16 cellular contexts compared by ENCODE assay signal in the genomic region with DNA sequence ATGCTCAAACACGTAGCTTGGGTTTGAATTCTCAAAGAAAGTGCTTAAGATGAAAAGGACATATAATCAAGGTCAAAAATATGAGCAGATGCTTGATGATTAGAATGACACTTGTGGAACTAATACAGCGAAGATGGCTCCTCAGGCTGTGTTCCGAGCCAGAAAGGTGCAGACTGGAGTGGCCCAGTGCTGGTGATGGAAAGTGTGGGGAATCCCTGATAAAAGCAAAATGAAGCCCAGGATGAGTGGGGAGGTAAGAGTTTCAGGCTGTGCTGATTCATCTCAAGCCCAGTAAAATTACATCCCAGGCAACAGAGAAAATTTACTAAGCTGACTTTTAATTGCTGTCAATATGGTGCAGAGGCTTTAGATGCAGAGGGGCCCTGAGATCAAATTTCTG.
DNase-seq lines count a peak whose midpoint lies in the region; ATAC-seq and TF ChIP-seq lines count a peak whose summit lies in the region.
"Had no signal": no experiment of that assay in that cellular context is flagged by ENCODE, and none has a peak within 500 bp of the region (broad histone marks: within the 10 kb centered on the region; RNA-seq: fewer than 3 reads in every experiment).

No MANE protein-coding gene starts in this region.

- H3K4me3 ChIP-seq in uterus: no peak overlapping the region
- H3K4me3 ChIP-seq: GM23248, heart right ventricle, upper lobe of right lung had no signal

- peak overlapping the region in 9 of 10 donors; percentile 43 to 74 (median 62) for H3K4me3 Mint-ChIP-seq in naive thymus-derived CD8-positive, alpha-beta T cell

- peaks cover 0 to 41% (median 17%) of the 10 kb centered on the region in 9 donors for H3K9me3 Mint-ChIP-seq in naive thymus-derived CD8-positive, alpha-beta T cell

- no peak overlapping the region for H3K27ac ChIP-seq in uterus
- H3K27ac ChIP-seq: GM23248, upper lobe of right lung, VCaP had no signal

- no peaks in the 10 kb centered on the region for H3K27me3 Mint-ChIP-seq in naive thymus-derived CD8-positive, alpha-beta T cell

- ATAC-seq in HG02798 (IDR thresholded peaks at IDR 0.05; ENCODE audit: poor library complexity, unreplicated experiment) (peak; percentile 53), GM18867 (IDR thresholded peaks at IDR 0.05; ENCODE audit: unreplicated experiment) (no peak)
- peak in 1 of 2 donors; percentile 25 for ATAC-seq in naive thymus-derived CD8-positive, alpha-beta T cell
- ATAC-seq: heart right ventricle had no signal

- H3K27ac Mint-ChIP-seq in naive thymus-derived CD8-positive, alpha-beta T cell: peak overlapping the region in 9 of 10 donors; percentile 48 to 93 (median 81)

- TF ChIP-seq POLR2A in uterus (IDR thresholded peaks at IDR 0.05): no peak

- no peaks in the 10 kb centered on the region for H3K4me1 ChIP-seq in uterus
- H3K4me1 ChIP-seq: upper lobe of right lung had no signal

- H3K27me3 ChIP-seq in uterus: no peaks in the 10 kb centered on the region
- H3K27me3 ChIP-seq: upper lobe of right lung had no signal

- H3K36me3 ChIP-seq in uterus: no peaks in the 10 kb centered on the region
- H3K36me3 ChIP-seq: heart right ventricle, upper lobe of right lung had no signal

- no peaks in the 10 kb centered on the region for H3K9me3 ChIP-seq in uterus
- H3K9me3 ChIP-seq: upper lobe of right lung had no signal

- intact Hi-C loops in uterus (cut with DNase I; ENCODE audit: low total_unique reads): no loop called here

- TF ChIP-seq CTCF in uterus (IDR thresholded peaks at IDR 0.05): no peak

- peaks cover 20 to 39% (median 36%) of the 10 kb centered on the region in 4 donors for H3K4me1 Mint-ChIP-seq in naive thymus-derived CD8-positive, alpha-beta T cell

- DNase-seq in activated effector memory CD4-positive, alpha-beta T cell treated with anti-CD3 and anti-CD28 coated beads, Interleukin-2, amount 50 U/mL, for 16 hours: peak; percentile 73
- no peak for DNase-seq in activated effector memory CD4-positive, alpha-beta T cell treated with Interleukin-2 at 50 U/mL for 16 hours
- DNase-seq in activated CD4-positive, alpha-beta T cell treated with anti-CD3 and anti-CD28 coated beads, Interleukin-2, amount 50 U/mL, for 48 hours: peak; percentile 48 to 60
- DNase-seq in naive thymus-derived CD8-positive, alpha-beta T cell: no peak
- DNase-seq in uterus (no peak), NCI-H446 treated with DMSO at 0.1 percent for 48 hours (lab: John Stamatoyannopoulos, UW) (no peak)
- DNase-seq: DMS79 treated with DMSO at 0.1 percent for 48 hours; GM23248; heart right ventricle; NCI-H2107; SK-N-SH; stimulated activated CD8-positive, alpha-beta memory T cell treated with anti-CD3 and anti-CD28 coated beads, Interleukin-4, amount 100 ng/mL, for 48 hours; upper lobe of right lung had no signal

- POLR2A ChIA-PET in naive thymus-derived CD8-positive, alpha-beta T cell (lab: Charles Lee): interaction anchor here (1.1 to 2.8 kb wide), 9 partner anchors 9 to 142 kb away, joined by 3 to 20 read pairs (median 5); no protein-coding TSS in a partner anchor

- H3K36me3 Mint-ChIP-seq in naive thymus-derived CD8-positive, alpha-beta T cell: peaks cover 0 to 27% (median 14%) of the 10 kb centered on the region in 3 donors

Comparison
In these comparisons a context has a peak if more than half of its experiments do, and no peak if none do; other contexts are left out.
1. DNase-seq: peak in activated effector memory CD4-positive, alpha-beta T cell treated with anti-CD3 and anti-CD28 coated beads, Interleukin-2, amount 50 U/mL, for 16 hours (single experiment) and activated CD4-positive, alpha-beta T cell treated with anti-CD3 and anti-CD28 coated beads, Interleukin-2, amount 50 U/mL, for 48 hours (2 of 2); none in activated effector memory CD4-positive, alpha-beta T cell treated with Interleukin-2 at 50 U/mL for 16 hours (single experiment), naive thymus-derived CD8-positive, alpha-beta T cell (0 of 10), uterus (0 of 2) and NCI-H446 treated with DMSO at 0.1 percent for 48 hours (single experiment).